27 cellular contexts compared by ENCODE assay signal in genomic region chr15:25727867-25728600, GRCh38.
DNase-seq lines count a peak whose midpoint lies in the region; ATAC-seq and TF ChIP-seq lines count a peak whose summit lies in the region.
"Had no signal": no experiment of that assay in that cellular context is flagged by ENCODE, and none has a peak within 500 bp of the region (broad histone marks: within the 10 kb centered on the region; RNA-seq: fewer than 3 reads in every experiment).

No MANE protein-coding gene starts in this region.

- intact Hi-C loops in activated CD8-positive, alpha-beta T cell treated with anti-CD3 and anti-CD28 coated beads for 36 hours (cut with micrococcal nuclease), result no loop called here

- H3K4me3 Mint-ChIP-seq in activated CD8-positive, alpha-beta T cell treated with anti-CD3 and anti-CD28 coated beads, Interleukin-2, amount 10 ng/mL, durations not matched to agents 7 days and 5 days, result no peak overlapping the region
- H3K4me3 Mint-ChIP-seq in activated CD8-positive, alpha-beta T cell treated with anti-CD3 and anti-CD28 coated beads for 36 hours, result no peak overlapping the region
- H3K4me3 Mint-ChIP-seq: activated naive CD8-positive, alpha-beta T cell; activated T-helper 17 cell treated with anti-CD3 and anti-CD28 coated beads, Interleukin-2, amount 50 U/mL, for 72 hours; stimulated activated naive B cell treated with anti-CD40 and anti-IgM and Interleukin-4, amounts not matched to agents 10 μg/mL and 1 μg/mL and 100 μg/mL, for 72 hours; T-cell had no signal

- POLR2A ChIA-PET in activated CD8-positive, alpha-beta T cell treated with anti-CD3 and anti-CD28 coated beads, Interleukin-2, amount 10 ng/mL, durations not matched to agents 7 days and 5 days (lab: Charles Lee), result no interaction called here
- POLR2A ChIA-PET in activated CD8-positive, alpha-beta T cell treated with anti-CD3 and anti-CD28 coated beads for 36 hours (lab: Charles Lee), result interaction anchor here (1.1 kb wide), 1 partner anchor 10 kb away, joined by 3 read pairs; no protein-coding TSS in a partner anchor

- H3K27me3 Mint-ChIP-seq in activated CD8-positive, alpha-beta T cell treated with anti-CD3 and anti-CD28 coated beads, Interleukin-2, amount 10 ng/mL, durations not matched to agents 7 days and 5 days (ENCODE audit: low read depth), result no peaks in the 10 kb centered on the region
- no peaks in the 10 kb centered on the region for H3K27me3 Mint-ChIP-seq in activated CD8-positive, alpha-beta T cell treated with anti-CD3 and anti-CD28 coated beads for 36 hours
- H3K27me3 Mint-ChIP-seq: activated naive CD8-positive, alpha-beta T cell; activated T-helper 17 cell treated with anti-CD3 and anti-CD28 coated beads, Interleukin-2, amount 50 U/mL, for 72 hours; T-cell had no signal

- no peak overlapping the region for H3K27ac Mint-ChIP-seq in activated CD8-positive, alpha-beta T cell treated with anti-CD3 and anti-CD28 coated beads, Interleukin-2, amount 10 ng/mL, durations not matched to agents 7 days and 5 days
- no peak overlapping the region for H3K27ac Mint-ChIP-seq in activated CD8-positive, alpha-beta T cell treated with anti-CD3 and anti-CD28 coated beads for 36 hours
- H3K27ac Mint-ChIP-seq: activated T-helper 17 cell treated with anti-CD3 and anti-CD28 coated beads, Interleukin-2, amount 50 U/mL, for 72 hours; stimulated activated naive B cell treated with anti-CD40 and anti-IgM and Interleukin-4, amounts not matched to agents 10 μg/mL and 1 μg/mL and 100 μg/mL, for 72 hours; T-cell had no signal

- peak; percentile 16 for DNase-seq in activated CD8-positive, alpha-beta T cell treated with anti-CD3 and anti-CD28 coated beads, Interleukin-2, amount 10 ng/mL, durations not matched to agents 7 days and 5 days
- no peak for DNase-seq in activated CD8-positive, alpha-beta T cell treated with anti-CD3 and anti-CD28 coated beads for 36 hours
- DNase-seq in activated CD8-positive, alpha-beta memory T cell treated with anti-CD3 and anti-CD28 coated beads, Interleukin-2, amount 50 U/mL, for 48 hours, result peak; percentile 30
- peak; percentile 37 for DNase-seq in mesenteric fat pad (ENCODE audit: low spot score)
- peak; percentile 16 for DNase-seq in stimulated activated CD8-positive, alpha-beta memory T cell treated with anti-CD3 and anti-CD28 coated beads, Interleukin-4, amount 100 ng/mL, for 48 hours
- no peak for DNase-seq in foreskin fibroblast
- no peak for DNase-seq in NCI-H524 (lab: John Stamatoyannopoulos, UW)
- no peak for DNase-seq in NCI-H146 treated with DMSO at 0.1 percent for 48 hours (lab: John Stamatoyannopoulos, UW; ENCODE audit: unreplicated experiment)
- DNase-seq: activated CD4-positive, alpha-beta T cell treated with anti-CD3 and anti-CD28 coated beads for 48 hours; Caco-2; DMS53; effector memory CD4-positive, alpha-beta T cell; left ventricle myocardium inferior; NCI-H1436 treated with DMSO at 0.1 percent for 48 hours; NCI-H2107; NCI-H345; NCI-H774; nucleus accumbens; SJCRH30; stimulated activated CD4-positive, alpha-beta T cell treated with anti-CD3 and anti-CD28 coated beads, Interleukin-15, amount 100 ng/mL, for 24 hours; stimulated activated CD4-positive, alpha-beta T cell treated with anti-CD3 and anti-CD28 coated beads, Interleukin-4, amount 100 ng/mL, for 4 hours; stimulated activated naive B cell treated with anti-CD40 and anti-IgM and Interleukin-4, amounts not matched to agents 10 μg/mL and 1 μg/mL and 100 μg/mL, for 72 hours had no signal

- H3K4me3 ChIP-seq in foreskin fibroblast (ENCODE audit: low read depth in 1 of 2, low read length in 2 of 2), result no peak overlapping the region
- H3K4me3 ChIP-seq: left ventricle myocardium inferior, prostate gland, SJCRH30 had no signal

- no peak for TF ChIP-seq CTCF in activated CD8-positive, alpha-beta T cell treated with anti-CD3 and anti-CD28 coated beads for 36 hours (IDR thresholded peaks at IDR 0.05)
- no peak for TF ChIP-seq CTCF in foreskin fibroblast (IDR thresholded peaks at IDR 0.05; ENCODE audit: low read depth, low read length)

- CTCF ChIA-PET in activated CD8-positive, alpha-beta T cell treated with anti-CD3 and anti-CD28 coated beads, Interleukin-2, amount 10 ng/mL, durations not matched to agents 7 days and 5 days (lab: Charles Lee), result no interaction called here
- CTCF ChIA-PET in activated CD8-positive, alpha-beta T cell treated with anti-CD3 and anti-CD28 coated beads for 36 hours (lab: Charles Lee), result no interaction called here

- peaks cover 2% of the 10 kb centered on the region for H3K4me1 Mint-ChIP-seq in activated CD8-positive, alpha-beta T cell treated with anti-CD3 and anti-CD28 coated beads, Interleukin-2, amount 10 ng/mL, durations not matched to agents 7 days and 5 days (ENCODE audit: low read depth)
- H3K4me1 Mint-ChIP-seq in activated CD8-positive, alpha-beta T cell treated with anti-CD3 and anti-CD28 coated beads for 36 hours (ENCODE audit: low read depth), result no peaks in the 10 kb centered on the region
- H3K4me1 Mint-ChIP-seq: activated T-helper 17 cell treated with anti-CD3 and anti-CD28 coated beads, Interleukin-2, amount 50 U/mL, for 72 hours; stimulated activated naive B cell treated with anti-CD40 and anti-IgM and Interleukin-4, amounts not matched to agents 10 μg/mL and 1 μg/mL and 100 μg/mL, for 72 hours had no signal

- ATAC-seq in activated CD8-positive, alpha-beta T cell treated with anti-CD3 and anti-CD28 coated beads, Interleukin-2, amount 10 ng/mL, durations not matched to agents 7 days and 5 days, result no peak
- no peak for ATAC-seq in activated CD8-positive, alpha-beta T cell treated with anti-CD3 and anti-CD28 coated beads for 36 hours
- ATAC-seq: activated T-helper 17 cell treated with anti-CD3 and anti-CD28 coated beads, Interleukin-2, amount 50 U/mL, for 72 hours; HCT116; stimulated activated naive B cell treated with anti-CD40 and anti-IgM and Interleukin-4, amounts not matched to agents 10 μg/mL and 1 μg/mL and 100 μg/mL, for 72 hours; T-cell had no signal

- H3K36me3 Mint-ChIP-seq in activated CD8-positive, alpha-beta T cell treated with anti-CD3 and anti-CD28 coated beads, Interleukin-2, amount 10 ng/mL, durations not matched to agents 7 days and 5 days (ENCODE audit: low read depth), result peaks cover 27% of the 10 kb centered on the region
- H3K36me3 Mint-ChIP-seq in activated CD8-positive, alpha-beta T cell treated with anti-CD3 and anti-CD28 coated beads for 36 hours (ENCODE audit: low read depth), result peaks cover 10% of the 10 kb centered on the region
- H3K36me3 Mint-ChIP-seq: stimulated activated naive B cell treated with anti-CD40 and anti-IgM and Interleukin-4, amounts not matched to agents 10 μg/mL and 1 μg/mL and 100 μg/mL, for 72 hours had no signal

- H3K9me3 Mint-ChIP-seq in activated CD8-positive, alpha-beta T cell treated with anti-CD3 and anti-CD28 coated beads, Interleukin-2, amount 10 ng/mL, durations not matched to agents 7 days and 5 days (ENCODE audit: insufficient read depth), result no peaks in the 10 kb centered on the region
- no peaks in the 10 kb centered on the region for H3K9me3 Mint-ChIP-seq in activated CD8-positive, alpha-beta T cell treated with anti-CD3 and anti-CD28 coated beads for 36 hours
- H3K9me3 Mint-ChIP-seq: activated T-helper 17 cell treated with anti-CD3 and anti-CD28 coated beads, Interleukin-2, amount 50 U/mL, for 72 hours; stimulated activated naive B cell treated with anti-CD40 and anti-IgM and Interleukin-4, amounts not matched to agents 10 μg/mL and 1 μg/mL and 100 μg/mL, for 72 hours; T-cell had no signal

Comparison
In these comparisons a context has a peak if more than half of its experiments do, and no peak if none do; other contexts are left out.
1. DNase-seq: peak in activated CD8-positive, alpha-beta T cell treated with anti-CD3 and anti-CD28 coated beads, Interleukin-2, amount 10 ng/mL, durations not matched to agents 7 days and 5 days (single experiment), activated CD8-positive, alpha-beta memory T cell treated with anti-CD3 and anti-CD28 coated beads, Interleukin-2, amount 50 U/mL, for 48 hours (single experiment), mesenteric fat pad (single experiment) and stimulated activated CD8-positive, alpha-beta memory T cell treated with anti-CD3 and anti-CD28 coated beads, Interleukin-4, amount 100 ng/mL, for 48 hours (single experiment); none in activated CD8-positive, alpha-beta T cell treated with anti-CD3 and anti-CD28 coated beads for 36 hours (single experiment), foreskin fibroblast (0 of 2), NCI-H524 (0 of 2) and NCI-H146 treated with DMSO at 0.1 percent for 48 hours (single experiment).